2 cellular contexts compared by ENCODE assay signal in the genomic region with DNA sequence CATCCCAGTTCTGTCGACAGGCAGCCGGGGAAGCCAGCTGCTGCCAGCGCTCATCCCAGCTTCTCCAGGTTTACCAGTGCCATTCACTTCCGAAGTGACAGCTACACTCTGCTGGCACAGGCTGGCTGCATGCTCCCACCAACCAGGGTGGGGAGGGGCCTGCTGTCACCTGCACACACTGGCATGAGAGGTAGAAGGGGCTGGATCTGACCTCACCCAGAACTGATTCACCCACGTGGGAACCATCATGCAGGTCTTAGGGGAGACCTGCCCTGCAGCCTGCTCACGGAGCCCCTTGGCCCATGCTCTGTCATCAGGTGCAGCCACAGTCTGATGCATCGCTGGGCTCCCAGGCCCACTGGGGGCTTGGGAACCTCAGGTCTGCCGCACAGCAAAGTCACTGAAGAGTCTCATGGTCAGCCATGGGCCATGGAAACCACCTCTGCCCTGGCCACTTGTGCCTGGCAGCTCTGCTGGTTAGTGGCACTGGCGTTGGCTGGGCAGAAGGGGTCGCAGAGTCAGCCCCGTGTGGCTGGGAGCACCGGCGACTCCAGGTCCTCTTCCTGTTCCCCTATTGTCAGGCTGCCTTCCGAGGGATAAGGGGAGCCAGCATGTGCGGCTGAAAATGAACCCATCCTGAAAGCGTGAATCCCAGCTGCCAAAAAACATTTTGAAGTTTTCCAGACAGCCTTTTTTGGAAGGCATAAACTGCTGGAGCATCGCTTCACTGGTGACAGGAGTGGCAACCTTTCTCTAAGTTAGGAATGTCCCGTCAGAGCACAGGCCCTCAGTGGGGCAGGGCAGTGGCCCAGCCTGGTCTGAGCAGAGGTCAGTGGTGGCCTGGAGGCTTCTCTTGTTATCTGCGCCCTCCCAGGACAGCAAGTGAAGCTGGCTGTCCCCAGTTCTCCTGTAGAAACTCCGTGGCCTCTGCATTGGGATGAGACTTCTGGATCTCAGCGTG.
TF ChIP-seq lines count a peak whose summit lies in the region.

No MANE protein-coding gene starts in this region.

TF ChIP-seq in HepG2, 621 proteins besides CTCF, POLR2A, EP300 and RAD21 (continued from another document):
- TF ChIP-seq NONO (IDR thresholded peaks at IDR 0.05) = no peak
- no peak for TF ChIP-seq NONO (CRISPR knock-in tag; conservative IDR thresholded peaks at IDR 0.05)
- TF ChIP-seq BCL6 (CRISPR knock-in tag; IDR thresholded peaks at IDR 0.05) = no peak
- TF ChIP-seq, protein P1, sequence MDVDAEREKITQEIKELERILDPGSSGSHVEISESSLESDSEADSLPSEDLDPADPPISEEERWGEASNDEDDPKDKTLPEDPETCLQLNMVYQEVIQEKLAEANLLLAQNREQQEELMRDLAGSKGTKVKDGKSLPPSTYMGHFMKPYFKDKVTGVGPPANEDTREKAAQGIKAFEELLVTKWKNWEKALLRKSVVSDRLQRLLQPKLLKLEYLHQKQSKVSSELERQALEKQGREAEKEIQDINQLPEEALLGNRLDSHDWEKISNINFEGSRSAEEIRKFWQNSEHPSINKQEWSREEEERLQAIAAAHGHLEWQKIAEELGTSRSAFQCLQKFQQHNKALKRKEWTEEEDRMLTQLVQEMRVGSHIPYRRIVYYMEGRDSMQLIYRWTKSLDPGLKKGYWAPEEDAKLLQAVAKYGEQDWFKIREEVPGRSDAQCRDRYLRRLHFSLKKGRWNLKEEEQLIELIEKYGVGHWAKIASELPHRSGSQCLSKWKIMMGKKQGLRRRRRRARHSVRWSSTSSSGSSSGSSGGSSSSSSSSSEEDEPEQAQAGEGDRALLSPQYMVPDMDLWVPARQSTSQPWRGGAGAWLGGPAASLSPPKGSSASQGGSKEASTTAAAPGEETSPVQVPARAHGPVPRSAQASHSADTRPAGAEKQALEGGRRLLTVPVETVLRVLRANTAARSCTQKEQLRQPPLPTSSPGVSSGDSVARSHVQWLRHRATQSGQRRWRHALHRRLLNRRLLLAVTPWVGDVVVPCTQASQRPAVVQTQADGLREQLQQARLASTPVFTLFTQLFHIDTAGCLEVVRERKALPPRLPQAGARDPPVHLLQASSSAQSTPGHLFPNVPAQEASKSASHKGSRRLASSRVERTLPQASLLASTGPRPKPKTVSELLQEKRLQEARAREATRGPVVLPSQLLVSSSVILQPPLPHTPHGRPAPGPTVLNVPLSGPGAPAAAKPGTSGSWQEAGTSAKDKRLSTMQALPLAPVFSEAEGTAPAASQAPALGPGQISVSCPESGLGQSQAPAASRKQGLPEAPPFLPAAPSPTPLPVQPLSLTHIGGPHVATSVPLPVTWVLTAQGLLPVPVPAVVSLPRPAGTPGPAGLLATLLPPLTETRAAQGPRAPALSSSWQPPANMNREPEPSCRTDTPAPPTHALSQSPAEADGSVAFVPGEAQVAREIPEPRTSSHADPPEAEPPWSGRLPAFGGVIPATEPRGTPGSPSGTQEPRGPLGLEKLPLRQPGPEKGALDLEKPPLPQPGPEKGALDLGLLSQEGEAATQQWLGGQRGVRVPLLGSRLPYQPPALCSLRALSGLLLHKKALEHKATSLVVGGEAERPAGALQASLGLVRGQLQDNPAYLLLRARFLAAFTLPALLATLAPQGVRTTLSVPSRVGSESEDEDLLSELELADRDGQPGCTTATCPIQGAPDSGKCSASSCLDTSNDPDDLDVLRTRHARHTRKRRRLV (CRISPR knock-in tag; IDR thresholded peaks at IDR 0.05) = no peak
TF ChIP-seq in HepG2: peak in this region for 0.

TF ChIP-seq in SK-N-SH, 30 proteins besides CTCF, POLR2A, EP300 and RAD21:
- TF ChIP-seq YY1 (IDR thresholded peaks at IDR 0.05; ENCODE audit: low read depth) (no peak), CHD2 (IDR thresholded peaks at IDR 0.05; ENCODE audit: low read length, partially characterized antibody) (no peak), FOXJ3 (CRISPR knock-in tag; IDR thresholded peaks at IDR 0.05) (no peak), EZH2phosphoT487 (IDR thresholded peaks at IDR 0.05; ENCODE audit: borderline replicate concordance, low read depth) (no peak), RCOR1 (IDR thresholded peaks at IDR 0.05; ENCODE audit: low read length) (no peak), GABPA (IDR thresholded peaks at IDR 0.05; ENCODE audit: low read depth) (no peak), MEF2A (IDR thresholded peaks at IDR 0.05; ENCODE audit: borderline replicate concordance, low read depth) (no peak), MXI1 (IDR thresholded peaks at IDR 0.05; ENCODE audit: low read depth, low read length) (no peak), SMC3 (IDR thresholded peaks at IDR 0.05; ENCODE audit: low read depth, low read length) (no peak)
- TF ChIP-seq, protein P2, sequence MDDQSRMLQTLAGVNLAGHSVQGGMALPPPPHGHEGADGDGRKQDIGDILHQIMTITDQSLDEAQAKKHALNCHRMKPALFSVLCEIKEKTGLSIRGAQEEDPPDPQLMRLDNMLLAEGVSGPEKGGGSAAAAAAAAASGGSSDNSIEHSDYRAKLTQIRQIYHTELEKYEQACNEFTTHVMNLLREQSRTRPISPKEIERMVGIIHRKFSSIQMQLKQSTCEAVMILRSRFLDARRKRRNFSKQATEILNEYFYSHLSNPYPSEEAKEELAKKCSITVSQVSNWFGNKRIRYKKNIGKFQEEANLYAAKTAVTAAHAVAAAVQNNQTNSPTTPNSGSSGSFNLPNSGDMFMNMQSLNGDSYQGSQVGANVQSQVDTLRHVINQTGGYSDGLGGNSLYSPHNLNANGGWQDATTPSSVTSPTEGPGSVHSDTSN (IDR thresholded peaks at IDR 0.05) = no peak
- TF ChIP-seq, protein P3, sequence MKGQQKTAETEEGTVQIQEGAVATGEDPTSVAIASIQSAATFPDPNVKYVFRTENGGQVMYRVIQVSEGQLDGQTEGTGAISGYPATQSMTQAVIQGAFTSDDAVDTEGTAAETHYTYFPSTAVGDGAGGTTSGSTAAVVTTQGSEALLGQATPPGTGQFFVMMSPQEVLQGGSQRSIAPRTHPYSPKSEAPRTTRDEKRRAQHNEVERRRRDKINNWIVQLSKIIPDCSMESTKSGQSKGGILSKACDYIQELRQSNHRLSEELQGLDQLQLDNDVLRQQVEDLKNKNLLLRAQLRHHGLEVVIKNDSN (IDR thresholded peaks at IDR 0.05; ENCODE audit: borderline replicate concordance, low read depth) = no peak
